ENCODE assay signal across 8 cellular contexts in genomic region chr1:85612704-85613361, GRCh38. TPM values are rescaled to one million over a fixed set of nuclear protein-coding genes. Genes with fewer than 3 reads are reported as not detected.
DNase-seq lines count a peak whose midpoint lies in the region; ATAC-seq and TF ChIP-seq lines count a peak whose summit lies in the region.

No MANE protein-coding gene starts in this region.

- no peaks in the 10 kb centered on the region for H3K27me3 Mint-ChIP-seq in activated T-cell treated with anti-CD3 and anti-CD28 coated beads, Interleukin-2, amount 50 U/mL, for 4 hours (ENCODE audit: low read depth)
- H3K27me3 Mint-ChIP-seq in natural killer cell (ENCODE audit: low read depth in 2 of 2) = peaks cover 6 to 7% of the 10 kb centered on the region in 2 donors

- DNase-seq in PC-9 = peak; percentile 60 to 98
- peak; percentile 88 to 90 for DNase-seq in foreskin fibroblast
- no peak for DNase-seq in activated T-cell treated with anti-CD3 and anti-CD28 coated beads, Interleukin-2, amount 50 U/mL, for 4 hours
- no peak for DNase-seq in UCSD-AML1 (lab: John Stamatoyannopoulos, UW; ENCODE audit: unreplicated experiment)
- DNase-seq in natural killer cell = no peak
- no peak for DNase-seq in inferior parietal cortex (ENCODE audit: extremely low spot score)

- no peaks in the 10 kb centered on the region for H3K9me2 ChIP-seq in PC-9 (ENCODE audit: insufficient read depth)

- peak overlapping the region; percentile 12; the same call in 1 of the 2 replicates for H3K4me3 ChIP-seq in PC-9
- no peak overlapping the region for H3K4me3 ChIP-seq in foreskin fibroblast (ENCODE audit: low read depth in 1 of 2, low read length in 2 of 2)
- H3K4me3 ChIP-seq in skin epidermis = no peak overlapping the region

- peaks cover 4% of the 10 kb centered on the region for H3K36me3 Mint-ChIP-seq in activated T-cell treated with anti-CD3 and anti-CD28 coated beads, Interleukin-2, amount 50 U/mL, for 4 hours (ENCODE audit: insufficient read depth)
- H3K36me3 Mint-ChIP-seq in natural killer cell = no peaks in the 10 kb centered on the region

- H3K4me3 Mint-ChIP-seq in activated T-cell treated with anti-CD3 and anti-CD28 coated beads, Interleukin-2, amount 50 U/mL, for 4 hours = no peak overlapping the region
- no peak overlapping the region for H3K4me3 Mint-ChIP-seq in natural killer cell

- peak; percentile 65 for TF ChIP-seq CTCF in PC-9 (conservative IDR thresholded peaks at IDR 0.05)
- TF ChIP-seq CTCF in foreskin fibroblast (IDR thresholded peaks at IDR 0.05; ENCODE audit: low read depth, low read length) = peak; percentile 75
- no peak for TF ChIP-seq CTCF in natural killer cell (IDR thresholded peaks at IDR 0.05)

- H3K27ac ChIP-seq in PC-9 (peak overlapping the region; percentile 91), skin epidermis (peak overlapping the region in 14 of 21 experiments; percentile 6 to 84 (median 38))

- H3K79me2 ChIP-seq in PC-9 (ENCODE audit: low read depth) = no peaks in the 10 kb centered on the region

- BruUV-seq in PC-9 (replicated peaks; lab: Mats Ljungman, UMichigan) = no TSS peak

- H3K4me2 ChIP-seq in PC-9 = peak overlapping the region; percentile 60

- H3K9me3 ChIP-seq in PC-9 (ENCODE audit: insufficient read depth, low read depth) = no peaks in the 10 kb centered on the region; the same call in 1 of the 2 replicates

- peaks cover 48% of the 10 kb centered on the region for H3K4me1 ChIP-seq in PC-9 (replicated peaks; ENCODE audit: insufficient read depth)

- intact Hi-C loops in PC-9 (cut with micrococcal nuclease; ENCODE audit: unreplicated experiment) (loop anchor here (1.0 to 2.0 kb wide), 4 partner anchors 16 to 284 kb away; no protein-coding TSS in a partner anchor), natural killer cell (cut with micrococcal nuclease) (no loop called here)

- no peaks in the 10 kb centered on the region for H3K4me1 Mint-ChIP-seq in activated T-cell treated with anti-CD3 and anti-CD28 coated beads, Interleukin-2, amount 50 U/mL, for 4 hours (ENCODE audit: low read depth)
- H3K4me1 Mint-ChIP-seq in natural killer cell = no peaks in the 10 kb centered on the region

- no peaks in the 10 kb centered on the region for H3K27me3 ChIP-seq in PC-9 (ENCODE audit: insufficient read depth, low read depth)

- ATAC-seq in GM18868 (IDR thresholded peaks at IDR 0.05; ENCODE audit: unreplicated experiment) (peak; percentile 61), natural killer cell (no peak)
- no peak for ATAC-seq in activated T-cell treated with anti-CD3 and anti-CD28 coated beads, Interleukin-2, amount 50 U/mL, for 4 hours

- peaks cover 33% of the 10 kb centered on the region for H3F3A ChIP-seq in PC-9 (ENCODE audit: insufficient read depth, low read depth)

- peak overlapping the region; percentile 7; the same call in 1 of the 2 replicates for H2AFZ ChIP-seq in PC-9

- H3K36me3 ChIP-seq in PC-9 (ENCODE audit: low read depth) = no peaks in the 10 kb centered on the region

- POLR2A ChIA-PET in PC-9 (lab: Charles Lee; ENCODE audit: unreplicated experiment) = interaction anchor here (0.5 to 2.0 kb wide), 11 partner anchors 14 to 1039 kb away, joined by 3 to 23 read pairs (median 5); partner anchors contain the start of gene CCN1

- H3K27ac Mint-ChIP-seq in natural killer cell = no peak overlapping the region

- no peaks in the 10 kb centered on the region for H4K20me1 ChIP-seq in PC-9 (ENCODE audit: insufficient read depth)

- CTCF ChIA-PET in PC-9 (lab: Charles Lee) = interaction anchor here (0.7 to 1.8 kb wide), 5 partner anchors 42 to 406 kb away, joined by 3 to 10 read pairs (median 5); partner anchors contain the start of gene BCL10

- H3K9me3 Mint-ChIP-seq in activated T-cell treated with anti-CD3 and anti-CD28 coated beads, Interleukin-2, amount 50 U/mL, for 4 hours = no peaks in the 10 kb centered on the region
- H3K9me3 Mint-ChIP-seq in natural killer cell = peaks cover 0 to 3% of the 10 kb centered on the region in 2 donors

RNA-seq across cellular contexts. Expression of gene CCN1, which starts 32.3 kb away (rescaled TPM):
- total RNA-seq in PC-9 (2021) (75.6 and 92.8 TPM in 2 replicates), natural killer cell (not detected)
- under 1 TPM; 0.43 to 0.65 (median 0.61) TPM for total RNA-seq in activated T-cell treated with anti-CD3 and anti-CD28 coated beads, Interleukin-2, amount 50 U/mL, for 4 hours

Comparison
In these comparisons a context has a peak if more than half of its experiments do, and no peak if none do; other contexts are left out.
1. DNase-seq: peak in PC-9 (2 of 2) and foreskin fibroblast (2 of 2); none in activated T-cell treated with anti-CD3 and anti-CD28 coated beads, Interleukin-2, amount 50 U/mL, for 4 hours (single experiment), UCSD-AML1 (single experiment), natural killer cell (single experiment) and inferior parietal cortex (single experiment).
2. RNA of gene CCN1, which starts 32.3 kb away (total RNA-seq): 75.6 to 92.8 TPM in PC-9; 0.43 to 0.65 TPM in activated T-cell treated with anti-CD3 and anti-CD28 coated beads, Interleukin-2, amount 50 U/mL, for 4 hours and not detected in natural killer cell; every median in the first group is over 10 times any median in the second.